Comparison of ENCODE assay signal across 1 cellular context in the genomic region with DNA sequence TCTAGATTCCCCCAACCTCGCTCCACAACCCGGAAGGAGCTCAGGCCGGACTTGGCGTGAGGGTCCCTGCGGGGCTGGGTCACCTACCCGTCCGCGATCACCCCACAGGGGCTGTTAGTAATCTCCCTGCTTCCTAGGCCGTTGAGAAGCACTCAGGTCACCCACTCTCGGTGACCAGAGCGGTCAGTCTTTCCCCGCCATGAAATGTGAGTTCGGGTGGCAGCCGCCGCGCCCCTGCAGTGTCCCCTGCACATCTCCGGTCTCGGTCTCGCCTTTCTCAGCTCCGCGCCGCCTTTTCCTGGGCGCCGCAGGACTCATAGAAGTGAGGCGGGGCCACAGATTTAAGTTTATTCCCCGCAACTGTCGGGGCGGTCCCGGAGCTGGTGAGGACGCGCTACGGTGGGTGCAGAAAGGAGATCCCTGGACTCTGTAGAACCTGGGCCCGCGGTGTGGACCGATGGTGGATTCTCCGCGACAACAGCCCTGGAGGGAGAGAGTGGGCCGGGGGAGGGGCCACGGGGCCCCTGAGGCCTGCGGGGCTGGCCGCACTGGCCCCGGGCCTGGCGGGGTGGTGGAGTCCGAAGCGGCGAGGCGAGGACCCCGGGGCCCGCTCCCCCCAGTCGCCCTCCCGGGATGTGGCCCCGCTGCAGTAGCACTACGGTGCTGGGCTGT.
TF ChIP-seq lines count a peak whose summit lies in the region.

No MANE protein-coding gene starts in this region.

TF ChIP-seq in HepG2, 621 proteins besides CTCF, POLR2A, EP300 and RAD21:
- TF ChIP-seq, protein P1, sequence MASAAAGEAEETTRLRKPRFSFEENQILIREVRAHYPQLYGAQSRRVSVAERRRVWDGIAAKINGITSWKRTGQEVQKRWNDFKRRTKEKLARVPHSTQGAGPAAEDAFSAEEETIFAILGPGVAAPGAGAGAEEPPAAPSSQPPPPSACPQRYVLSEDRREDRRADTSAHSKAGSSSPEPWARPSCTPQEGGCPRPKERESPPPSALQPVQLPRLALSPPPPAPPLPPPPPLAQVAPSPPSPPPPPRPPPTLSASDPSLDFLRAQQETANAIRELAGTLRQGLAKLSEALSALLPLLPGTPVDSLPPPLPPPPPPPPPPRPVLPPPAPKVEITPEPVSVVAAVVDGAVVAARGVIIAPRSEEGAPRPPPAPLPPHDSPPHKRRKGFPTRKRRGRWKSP (CRISPR knock-in tag; IDR thresholded peaks at IDR 0.05), result no peak
- TF ChIP-seq ZNF331 (CRISPR knock-in tag; IDR thresholded peaks at IDR 0.05) (no peak), KLF11 (CRISPR knock-in tag; IDR thresholded peaks at IDR 0.05) (no peak), HNRNPLL (IDR thresholded peaks at IDR 0.05; ENCODE audit: low read depth, low read length, poor library complexity, severe bottlenecking) (no peak), ZNF350 (CRISPR knock-in tag; IDR thresholded peaks at IDR 0.05; ENCODE audit: borderline replicate concordance, low read depth) (no peak), ELF1 (CRISPR knock-in tag; IDR thresholded peaks at IDR 0.05) (peak; percentile 34; the same call in 1 of the 2 replicates), FOXK2 (IDR thresholded peaks at IDR 0.05) (no peak), SSRP1 (CRISPR knock-in tag; IDR thresholded peaks at IDR 0.05) (no peak), MXD4 (CRISPR knock-in tag; IDR thresholded peaks at IDR 0.05) (no peak), NR2C2 (CRISPR knock-in tag; IDR thresholded peaks at IDR 0.05; ENCODE audit: borderline replicate concordance) (no peak), ZNF777 (CRISPR knock-in tag; IDR thresholded peaks at IDR 0.05) (peak; percentile 30; the same call in 1 of the 2 replicates), CHD4 (IDR thresholded peaks at IDR 0.05; ENCODE audit: borderline replicate concordance, low read length) (no peak), ZNF720 (CRISPR knock-in tag; IDR thresholded peaks at IDR 0.05) (no peak), ZKSCAN1 (IDR thresholded peaks at IDR 0.05; ENCODE audit: low read length) (no peak), GABPB1 (CRISPR knock-in tag; IDR thresholded peaks at IDR 0.05) (0 out of 2 replicates have a peak, but pooled peaks have one; percentile 20), ZNF619 (CRISPR knock-in tag; IDR thresholded peaks at IDR 0.05) (no peak), ARNT2 (CRISPR knock-in tag; IDR thresholded peaks at IDR 0.05; ENCODE audit: low read depth) (no peak), KAT2B (IDR thresholded peaks at IDR 0.05; ENCODE audit: borderline replicate concordance, low read depth, low read length) (no peak), ZNF205 (CRISPR knock-in tag; IDR thresholded peaks at IDR 0.05) (no peak), RBAK (CRISPR knock-in tag; IDR thresholded peaks at IDR 0.05) (no peak), POGZ (CRISPR knock-in tag; IDR thresholded peaks at IDR 0.05) (no peak), ZNF761 (CRISPR knock-in tag; conservative IDR thresholded peaks at IDR 0.05) (no peak), ONECUT2 (CRISPR knock-in tag; IDR thresholded peaks at IDR 0.05) (no peak), NCOA1 (CRISPR knock-in tag; IDR thresholded peaks at IDR 0.05) (no peak), MTF2 (CRISPR knock-in tag; IDR thresholded peaks at IDR 0.05; ENCODE audit: borderline replicate concordance) (peak; percentile 38; the same call in 1 of the 2 replicates), SMARCC2 (IDR thresholded peaks at IDR 0.05) (no peak), KMT2B (CRISPR knock-in tag; IDR thresholded peaks at IDR 0.05) (no peak), SMAD9 (CRISPR knock-in tag; IDR thresholded peaks at IDR 0.05) (no peak), ZSCAN29 (CRISPR knock-in tag; conservative IDR thresholded peaks at IDR 0.05) (no peak), TSC22D2 (CRISPR knock-in tag; IDR thresholded peaks at IDR 0.05; ENCODE audit: borderline replicate concordance) (no peak), PHF20 (CRISPR knock-in tag; IDR thresholded peaks at IDR 0.05) (0 out of 2 replicates have a peak, but pooled peaks have one; percentile 22), ZBTB1 (CRISPR knock-in tag; IDR thresholded peaks at IDR 0.05; ENCODE audit: borderline replicate concordance) (no peak)
- TF ChIP-seq, protein P2, sequence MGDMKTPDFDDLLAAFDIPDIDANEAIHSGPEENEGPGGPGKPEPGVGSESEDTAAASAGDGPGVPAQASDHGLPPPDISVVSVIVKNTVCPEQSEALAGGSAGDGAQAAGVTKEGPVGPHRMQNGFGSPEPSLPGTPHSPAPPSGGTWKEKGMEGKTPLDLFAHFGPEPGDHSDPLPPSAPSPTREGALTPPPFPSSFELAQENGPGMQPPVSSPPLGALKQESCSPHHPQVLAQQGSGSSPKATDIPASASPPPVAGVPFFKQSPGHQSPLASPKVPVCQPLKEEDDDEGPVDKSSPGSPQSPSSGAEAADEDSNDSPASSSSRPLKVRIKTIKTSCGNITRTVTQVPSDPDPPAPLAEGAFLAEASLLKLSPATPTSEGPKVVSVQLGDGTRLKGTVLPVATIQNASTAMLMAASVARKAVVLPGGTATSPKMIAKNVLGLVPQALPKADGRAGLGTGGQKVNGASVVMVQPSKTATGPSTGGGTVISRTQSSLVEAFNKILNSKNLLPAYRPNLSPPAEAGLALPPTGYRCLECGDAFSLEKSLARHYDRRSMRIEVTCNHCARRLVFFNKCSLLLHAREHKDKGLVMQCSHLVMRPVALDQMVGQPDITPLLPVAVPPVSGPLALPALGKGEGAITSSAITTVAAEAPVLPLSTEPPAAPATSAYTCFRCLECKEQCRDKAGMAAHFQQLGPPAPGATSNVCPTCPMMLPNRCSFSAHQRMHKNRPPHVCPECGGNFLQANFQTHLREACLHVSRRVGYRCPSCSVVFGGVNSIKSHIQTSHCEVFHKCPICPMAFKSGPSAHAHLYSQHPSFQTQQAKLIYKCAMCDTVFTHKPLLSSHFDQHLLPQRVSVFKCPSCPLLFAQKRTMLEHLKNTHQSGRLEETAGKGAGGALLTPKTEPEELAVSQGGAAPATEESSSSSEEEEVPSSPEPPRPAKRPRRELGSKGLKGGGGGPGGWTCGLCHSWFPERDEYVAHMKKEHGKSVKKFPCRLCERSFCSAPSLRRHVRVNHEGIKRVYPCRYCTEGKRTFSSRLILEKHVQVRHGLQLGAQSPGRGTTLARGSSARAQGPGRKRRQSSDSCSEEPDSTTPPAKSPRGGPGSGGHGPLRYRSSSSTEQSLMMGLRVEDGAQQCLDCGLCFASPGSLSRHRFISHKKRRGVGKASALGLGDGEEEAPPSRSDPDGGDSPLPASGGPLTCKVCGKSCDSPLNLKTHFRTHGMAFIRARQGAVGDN (CRISPR knock-in tag; IDR thresholded peaks at IDR 0.05), result peak; percentile 34
- TF ChIP-seq, protein P3, sequence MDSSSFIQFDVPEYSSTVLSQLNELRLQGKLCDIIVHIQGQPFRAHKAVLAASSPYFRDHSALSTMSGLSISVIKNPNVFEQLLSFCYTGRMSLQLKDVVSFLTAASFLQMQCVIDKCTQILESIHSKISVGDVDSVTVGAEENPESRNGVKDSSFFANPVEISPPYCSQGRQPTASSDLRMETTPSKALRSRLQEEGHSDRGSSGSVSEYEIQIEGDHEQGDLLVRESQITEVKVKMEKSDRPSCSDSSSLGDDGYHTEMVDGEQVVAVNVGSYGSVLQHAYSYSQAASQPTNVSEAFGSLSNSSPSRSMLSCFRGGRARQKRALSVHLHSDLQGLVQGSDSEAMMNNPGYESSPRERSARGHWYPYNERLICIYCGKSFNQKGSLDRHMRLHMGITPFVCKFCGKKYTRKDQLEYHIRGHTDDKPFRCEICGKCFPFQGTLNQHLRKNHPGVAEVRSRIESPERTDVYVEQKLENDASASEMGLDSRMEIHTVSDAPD (CRISPR knock-in tag; IDR thresholded peaks at IDR 0.05), result no peak
- TF ChIP-seq, protein P4, sequence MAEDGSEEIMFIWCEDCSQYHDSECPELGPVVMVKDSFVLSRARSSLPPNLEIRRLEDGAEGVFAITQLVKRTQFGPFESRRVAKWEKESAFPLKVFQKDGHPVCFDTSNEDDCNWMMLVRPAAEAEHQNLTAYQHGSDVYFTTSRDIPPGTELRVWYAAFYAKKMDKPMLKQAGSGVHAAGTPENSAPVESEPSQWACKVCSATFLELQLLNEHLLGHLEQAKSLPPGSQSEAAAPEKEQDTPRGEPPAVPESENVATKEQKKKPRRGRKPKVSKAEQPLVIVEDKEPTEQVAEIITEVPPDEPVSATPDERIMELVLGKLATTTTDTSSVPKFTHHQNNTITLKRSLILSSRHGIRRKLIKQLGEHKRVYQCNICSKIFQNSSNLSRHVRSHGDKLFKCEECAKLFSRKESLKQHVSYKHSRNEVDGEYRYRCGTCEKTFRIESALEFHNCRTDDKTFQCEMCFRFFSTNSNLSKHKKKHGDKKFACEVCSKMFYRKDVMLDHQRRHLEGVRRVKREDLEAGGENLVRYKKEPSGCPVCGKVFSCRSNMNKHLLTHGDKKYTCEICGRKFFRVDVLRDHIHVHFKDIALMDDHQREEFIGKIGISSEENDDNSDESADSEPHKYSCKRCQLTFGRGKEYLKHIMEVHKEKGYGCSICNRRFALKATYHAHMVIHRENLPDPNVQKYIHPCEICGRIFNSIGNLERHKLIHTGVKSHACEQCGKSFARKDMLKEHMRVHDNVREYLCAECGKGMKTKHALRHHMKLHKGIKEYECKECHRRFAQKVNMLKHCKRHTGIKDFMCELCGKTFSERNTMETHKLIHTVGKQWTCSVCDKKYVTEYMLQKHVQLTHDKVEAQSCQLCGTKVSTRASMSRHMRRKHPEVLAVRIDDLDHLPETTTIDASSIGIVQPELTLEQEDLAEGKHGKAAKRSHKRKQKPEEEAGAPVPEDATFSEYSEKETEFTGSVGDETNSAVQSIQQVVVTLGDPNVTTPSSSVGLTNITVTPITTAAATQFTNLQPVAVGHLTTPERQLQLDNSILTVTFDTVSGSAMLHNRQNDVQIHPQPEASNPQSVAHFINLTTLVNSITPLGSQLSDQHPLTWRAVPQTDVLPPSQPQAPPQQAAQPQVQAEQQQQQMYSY (CRISPR knock-in tag; IDR thresholded peaks at IDR 0.05), result peak; percentile 39; the same call in 1 of the 2 replicates
- TF ChIP-seq, protein P5, sequence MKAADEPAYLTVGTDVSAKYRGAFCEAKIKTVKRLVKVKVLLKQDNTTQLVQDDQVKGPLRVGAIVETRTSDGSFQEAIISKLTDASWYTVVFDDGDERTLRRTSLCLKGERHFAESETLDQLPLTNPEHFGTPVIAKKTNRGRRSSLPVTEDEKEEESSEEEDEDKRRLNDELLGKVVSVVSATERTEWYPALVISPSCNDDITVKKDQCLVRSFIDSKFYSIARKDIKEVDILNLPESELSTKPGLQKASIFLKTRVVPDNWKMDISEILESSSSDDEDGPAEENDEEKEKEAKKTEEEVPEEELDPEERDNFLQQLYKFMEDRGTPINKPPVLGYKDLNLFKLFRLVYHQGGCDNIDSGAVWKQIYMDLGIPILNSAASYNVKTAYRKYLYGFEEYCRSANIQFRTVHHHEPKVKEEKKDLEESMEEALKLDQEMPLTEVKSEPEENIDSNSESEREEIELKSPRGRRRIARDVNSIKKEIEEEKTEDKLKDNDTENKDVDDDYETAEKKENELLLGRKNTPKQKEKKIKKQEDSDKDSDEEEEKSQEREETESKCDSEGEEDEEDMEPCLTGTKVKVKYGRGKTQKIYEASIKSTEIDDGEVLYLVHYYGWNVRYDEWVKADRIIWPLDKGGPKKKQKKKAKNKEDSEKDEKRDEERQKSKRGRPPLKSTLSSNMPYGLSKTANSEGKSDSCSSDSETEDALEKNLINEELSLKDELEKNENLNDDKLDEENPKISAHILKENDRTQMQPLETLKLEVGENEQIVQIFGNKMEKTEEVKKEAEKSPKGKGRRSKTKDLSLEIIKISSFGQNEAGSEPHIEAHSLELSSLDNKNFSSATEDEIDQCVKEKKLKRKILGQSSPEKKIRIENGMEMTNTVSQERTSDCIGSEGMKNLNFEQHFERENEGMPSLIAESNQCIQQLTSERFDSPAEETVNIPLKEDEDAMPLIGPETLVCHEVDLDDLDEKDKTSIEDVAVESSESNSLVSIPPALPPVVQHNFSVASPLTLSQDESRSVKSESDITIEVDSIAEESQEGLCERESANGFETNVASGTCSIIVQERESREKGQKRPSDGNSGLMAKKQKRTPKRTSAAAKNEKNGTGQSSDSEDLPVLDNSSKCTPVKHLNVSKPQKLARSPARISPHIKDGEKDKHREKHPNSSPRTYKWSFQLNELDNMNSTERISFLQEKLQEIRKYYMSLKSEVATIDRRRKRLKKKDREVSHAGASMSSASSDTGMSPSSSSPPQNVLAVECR (CRISPR knock-in tag; IDR thresholded peaks at IDR 0.05; ENCODE audit: borderline replicate concordance), result 0 out of 2 replicates have a peak, but pooled peaks have one; percentile 14
- TF ChIP-seq, protein P6, sequence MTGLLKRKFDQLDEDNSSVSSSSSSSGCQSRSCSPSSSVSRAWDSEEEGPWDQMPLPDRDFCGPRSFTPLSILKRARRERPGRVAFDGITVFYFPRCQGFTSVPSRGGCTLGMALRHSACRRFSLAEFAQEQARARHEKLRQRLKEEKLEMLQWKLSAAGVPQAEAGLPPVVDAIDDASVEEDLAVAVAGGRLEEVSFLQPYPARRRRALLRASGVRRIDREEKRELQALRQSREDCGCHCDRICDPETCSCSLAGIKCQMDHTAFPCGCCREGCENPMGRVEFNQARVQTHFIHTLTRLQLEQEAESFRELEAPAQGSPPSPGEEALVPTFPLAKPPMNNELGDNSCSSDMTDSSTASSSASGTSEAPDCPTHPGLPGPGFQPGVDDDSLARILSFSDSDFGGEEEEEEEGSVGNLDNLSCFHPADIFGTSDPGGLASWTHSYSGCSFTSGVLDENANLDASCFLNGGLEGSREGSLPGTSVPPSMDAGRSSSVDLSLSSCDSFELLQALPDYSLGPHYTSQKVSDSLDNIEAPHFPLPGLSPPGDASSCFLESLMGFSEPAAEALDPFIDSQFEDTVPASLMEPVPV (CRISPR knock-in tag; IDR thresholded peaks at IDR 0.05), result no peak
- TF ChIP-seq, protein P7, sequence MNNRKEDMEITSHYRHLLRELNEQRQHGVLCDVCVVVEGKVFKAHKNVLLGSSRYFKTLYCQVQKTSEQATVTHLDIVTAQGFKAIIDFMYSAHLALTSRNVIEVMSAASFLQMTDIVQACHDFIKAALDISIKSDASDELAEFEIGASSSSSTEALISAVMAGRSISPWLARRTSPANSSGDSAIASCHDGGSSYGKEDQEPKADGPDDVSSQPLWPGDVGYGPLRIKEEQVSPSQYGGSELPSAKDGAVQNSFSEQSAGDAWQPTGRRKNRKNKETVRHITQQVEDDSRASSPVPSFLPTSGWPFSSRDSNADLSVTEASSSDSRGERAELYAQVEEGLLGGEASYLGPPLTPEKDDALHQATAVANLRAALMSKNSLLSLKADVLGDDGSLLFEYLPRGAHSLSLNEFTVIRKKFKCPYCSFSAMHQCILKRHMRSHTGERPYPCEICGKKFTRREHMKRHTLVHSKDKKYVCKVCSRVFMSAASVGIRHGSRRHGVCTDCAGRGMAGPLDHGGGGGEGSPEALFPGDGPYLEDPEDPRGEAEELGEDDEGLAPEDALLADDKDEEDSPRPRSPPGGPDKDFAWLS (CRISPR knock-in tag; IDR thresholded peaks at IDR 0.05; ENCODE audit: borderline replicate concordance), result no peak
- TF ChIP-seq, protein P8, sequence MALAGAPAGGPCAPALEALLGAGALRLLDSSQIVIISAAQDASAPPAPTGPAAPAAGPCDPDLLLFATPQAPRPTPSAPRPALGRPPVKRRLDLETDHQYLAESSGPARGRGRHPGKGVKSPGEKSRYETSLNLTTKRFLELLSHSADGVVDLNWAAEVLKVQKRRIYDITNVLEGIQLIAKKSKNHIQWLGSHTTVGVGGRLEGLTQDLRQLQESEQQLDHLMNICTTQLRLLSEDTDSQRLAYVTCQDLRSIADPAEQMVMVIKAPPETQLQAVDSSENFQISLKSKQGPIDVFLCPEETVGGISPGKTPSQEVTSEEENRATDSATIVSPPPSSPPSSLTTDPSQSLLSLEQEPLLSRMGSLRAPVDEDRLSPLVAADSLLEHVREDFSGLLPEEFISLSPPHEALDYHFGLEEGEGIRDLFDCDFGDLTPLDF (CRISPR knock-in tag; IDR thresholded peaks at IDR 0.05), result no peak
TF ChIP-seq in HepG2: peak in this region for 8.
